Comparison of ENCODE assay signal across 8 cellular contexts in genomic region chr2:1886405-1886992, GRCh38.
DNase-seq lines count a peak whose midpoint lies in the region; ATAC-seq and TF ChIP-seq lines count a peak whose summit lies in the region.

No MANE protein-coding gene starts in this region.

- no peaks in the 10 kb centered on the region for H3K36me3 ChIP-seq in thoracic aorta

- H3K4me3 ChIP-seq in thoracic aorta = no peak overlapping the region

- TF ChIP-seq CTCF in VCaP (conservative IDR thresholded peaks at IDR 0.05) (peak; percentile 91), thoracic aorta (IDR thresholded peaks at IDR 0.05) (peak; percentile 16)

- H3K27me3 ChIP-seq in thoracic aorta (replicated peaks; ENCODE audit: insufficient read depth) = no peaks in the 10 kb centered on the region

- H3K4me1 ChIP-seq in thoracic aorta (ENCODE audit: control insufficient read depth in 1 of 2, low read depth in 2 of 2) = peaks cover 0 to 4% of the 10 kb centered on the region in 2 donors

- H3K27ac ChIP-seq in VCaP (no peak overlapping the region), thoracic aorta (no peak overlapping the region)

- H3K9me3 ChIP-seq in thoracic aorta = no peaks in the 10 kb centered on the region

- peak; percentile 53 for ATAC-seq in HG03520 (IDR thresholded peaks at IDR 0.05; ENCODE audit: unreplicated experiment)
- ATAC-seq in thoracic aorta (ENCODE audit: insufficient number of reproducible peaks, low FRiP score, low read depth) = no peak
- no peak for ATAC-seq in HG03025 (IDR thresholded peaks at IDR 0.05; ENCODE audit: low FRiP score, unreplicated experiment)

- DNase-seq in NCI-H82 (lab: John Stamatoyannopoulos, UW) = peak; percentile 85
- DNase-seq in NCI-H82 treated with DMSO at 0.1 percent for 48 hours (lab: John Stamatoyannopoulos, UW; ENCODE audit: unreplicated experiment) = no peak
- peak; percentile 75 for DNase-seq in epidermal melanocyte (ENCODE audit: insufficient read length, low spot score)
- peak; percentile 81 for DNase-seq in mesenteric fat pad (ENCODE audit: low spot score)
- DNase-seq in thoracic aorta (ENCODE audit: low spot score) = no peak

Comparison
In these comparisons a context has a peak if more than half of its experiments do, and no peak if none do; other contexts are left out.
1. DNase-seq: peak in NCI-H82 (single experiment), epidermal melanocyte (single experiment) and mesenteric fat pad (single experiment); none in NCI-H82 treated with DMSO at 0.1 percent for 48 hours (single experiment) and thoracic aorta (single experiment).